32 cellular contexts compared by ENCODE assay signal in the genomic region with DNA sequence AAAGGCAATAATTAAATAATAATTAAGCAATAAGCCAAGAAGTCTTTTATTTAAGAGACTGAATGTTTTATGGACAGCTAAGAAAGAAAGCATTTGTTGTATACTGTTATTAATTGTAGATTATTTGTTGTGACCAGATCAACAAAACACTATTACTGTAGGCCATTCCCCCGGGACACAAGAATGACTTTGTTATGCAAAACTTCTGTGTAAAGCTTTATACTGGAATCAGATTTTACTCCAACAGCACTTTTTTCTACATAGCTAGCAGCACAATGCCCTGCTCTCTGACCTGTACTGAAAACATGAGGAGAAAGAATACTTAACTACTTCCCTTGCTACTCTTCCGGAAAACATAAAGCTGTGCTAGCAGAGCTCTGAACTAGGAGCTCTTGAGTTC.
"Had no signal": no experiment of that assay in that cellular context is flagged by ENCODE, and none has a peak within 500 bp of the region (broad histone marks: within the 10 kb centered on the region; RNA-seq: fewer than 3 reads in every experiment).

No MANE protein-coding gene starts in this region.

- H3K27ac Mint-ChIP-seq: activated B cell treated with CpG ODN at 0.5 μM for 24 hours; activated CD8-positive, alpha-beta T cell treated with anti-CD3 and anti-CD28 coated beads for 36 hours; activated naive CD8-positive, alpha-beta T cell; activated T-helper 17 cell treated with anti-CD3 and anti-CD28 coated beads, Interleukin-2, amount 50 U/mL, for 72 hours; T-helper 17 cell; T-helper 2 cell treated with Interferon-gamma antibody and Interleukin-4, amounts not matched to agents 5 μg/mL and 100 μg/mL, for 36 hours had no signal

- H3K4me1 ChIP-seq: colonic mucosa, foreskin keratinocyte, gastrocnemius medialis, heart left ventricle had no signal

- H3K36me3 Mint-ChIP-seq: activated naive CD8-positive, alpha-beta T cell had no signal

- H3K27me3 ChIP-seq: brain microvascular endothelial cell, colonic mucosa, foreskin keratinocyte, gastrocnemius medialis, heart left ventricle had no signal

- H3K27me3 Mint-ChIP-seq: activated B cell treated with CpG ODN at 0.5 μM for 24 hours; activated CD8-positive, alpha-beta T cell treated with anti-CD3 and anti-CD28 coated beads for 36 hours; activated naive CD8-positive, alpha-beta T cell; activated T-helper 17 cell treated with anti-CD3 and anti-CD28 coated beads, Interleukin-2, amount 50 U/mL, for 72 hours; T-helper 17 cell had no signal

- FAIRE-seq: astrocyte, endometrium had no signal

- ATAC-seq: activated CD4-positive, CD25-positive, alpha-beta regulatory T cell treated with anti-CD3 and anti-CD28 coated beads, Interleukin-2, amount 50 U/mL, for 24 hours; activated CD8-positive, alpha-beta T cell treated with anti-CD3 and anti-CD28 coated beads for 36 hours; activated T-cell treated with anti-CD3 and anti-CD28 coated beads, Interleukin-2, amount 50 U/mL, for 4 hours; activated T-helper 17 cell treated with anti-CD3 and anti-CD28 coated beads, Interleukin-2, amount 50 U/mL, for 72 hours; esophagus mucosa; foreskin keratinocyte; gastrocnemius medialis; heart left ventricle; T-helper 17 cell had no signal

- DNase-seq: activated B cell treated with CpG ODN at 0.5 μM for 24 hours; activated CD4-positive, alpha-beta T cell treated with anti-CD3 and anti-CD28 coated beads for 48 hours; activated CD4-positive, alpha-beta T cell treated with anti-CD3 and anti-CD28 coated beads, Interleukin-2, amount 50 U/mL, for 1 hour; activated CD4-positive, alpha-beta T cell treated with anti-CD3 and anti-CD28 coated beads, Interleukin-2, amount 50 U/mL, for 48 hours; activated CD8-positive, alpha-beta memory T cell treated with anti-CD3 and anti-CD28 coated beads for 24 hours; activated CD8-positive, alpha-beta T cell treated with anti-CD3 and anti-CD28 coated beads for 36 hours; activated effector memory CD4-positive, alpha-beta T cell treated with Interleukin-2 at 50 U/mL for 16 hours; activated gamma-delta T cell treated with Interleukin-2 at 50 U/mL for 16 hours; activated naive CD4-positive, alpha-beta T cell treated with anti-CD3 and anti-CD28 coated beads, Interleukin-2, amount 50 U/mL, for 16 hours; activated naive CD4-positive, alpha-beta T cell treated with Interleukin-2 at 50 U/mL for 16 hours; activated T-cell treated with anti-CD3 and anti-CD28 coated beads, Interleukin-2, amount 50 U/mL, for 4 hours; amniotic stem cell; anterior cingulate cortex; brain microvascular endothelial cell; caudate nucleus; colonic mucosa; effector CD8-positive, alpha-beta T cell; foreskin keratinocyte; gastrocnemius medialis; glutamatergic neuron; heart left ventricle; T-helper 1 cell; T-helper 17 cell; T1000; WERI-Rb-1 had no signal

- H3K36me3 ChIP-seq: brain microvascular endothelial cell, colonic mucosa, gastrocnemius medialis, heart left ventricle, WERI-Rb-1 had no signal

- H3K4me3 Mint-ChIP-seq: activated B cell treated with CpG ODN at 0.5 μM for 24 hours; activated CD8-positive, alpha-beta T cell treated with anti-CD3 and anti-CD28 coated beads for 36 hours; activated naive CD8-positive, alpha-beta T cell; activated T-cell treated with anti-CD3 and anti-CD28 coated beads, Interleukin-2, amount 50 U/mL, for 4 hours; activated T-helper 17 cell treated with anti-CD3 and anti-CD28 coated beads, Interleukin-2, amount 50 U/mL, for 72 hours; T-helper 17 cell; T-helper 2 cell treated with Interferon-gamma antibody and Interleukin-4, amounts not matched to agents 5 μg/mL and 100 μg/mL, for 36 hours had no signal

- H3K9me3 ChIP-seq: colonic mucosa, gastrocnemius medialis had no signal

- H3K4me3 ChIP-seq: colonic mucosa, gastrocnemius medialis, heart left ventricle had no signal

- H3K27ac ChIP-seq: brain microvascular endothelial cell, colonic mucosa, foreskin keratinocyte, gastrocnemius medialis, heart left ventricle, WERI-Rb-1 had no signal

- H3K4me1 Mint-ChIP-seq: activated B cell treated with CpG ODN at 0.5 μM for 24 hours; activated T-helper 17 cell treated with anti-CD3 and anti-CD28 coated beads, Interleukin-2, amount 50 U/mL, for 72 hours; T-helper 17 cell had no signal
